Comparison of ENCODE assay signal across 28 cellular contexts in genomic region chr10:20811131-20811530, GRCh38.
A peak's percentile ranks its signal among the peaks of the same experiment; 100 is the strongest.
DNase-seq lines count a peak whose midpoint lies in the region; FAIRE-seq and TF ChIP-seq lines count a peak whose summit lies in the region.
"Had no signal": no experiment of that assay in that cellular context is flagged by ENCODE, and none has a peak within 500 bp of the region (broad histone marks: within the 10 kb centered on the region; RNA-seq: fewer than 3 reads in every experiment).

No MANE protein-coding gene starts in this region.

- no peaks in the 10 kb centered on the region for H3K9me3 Mint-ChIP-seq in nephron progenitor cell
- H3K9me3 Mint-ChIP-seq: CD4-positive, alpha-beta T cell had no signal

- H3K27ac ChIP-seq in brain microvascular endothelial cell (no peak overlapping the region), thyroid gland (no peak overlapping the region)
- H3K27ac ChIP-seq: A549; BLaER1 treated with 17β-estradiol and CSF1 and Interleukin-3, amounts not matched to agents 10 nM and 100 nM; PC-9; SJSA1 had no signal

- TF ChIP-seq CTCF in brain microvascular endothelial cell (IDR thresholded peaks at IDR 0.05; ENCODE audit: low read depth, low read length, missing control alignments) (no peak), nephron progenitor cell (IDR thresholded peaks at IDR 0.05) (no peak), D721Med (IDR thresholded peaks at IDR 0.05; ENCODE audit: insufficient read depth, missing control alignments) (no peak), thyroid gland (IDR thresholded peaks at IDR 0.05) (no peak)

- intact Hi-C loops in thyroid gland (cut with DNase I) = no loop called here

- no peaks in the 10 kb centered on the region for H3K27me3 ChIP-seq in brain microvascular endothelial cell (replicated peaks)
- H3K27me3 ChIP-seq in thyroid gland = no peaks in the 10 kb centered on the region
- H3K27me3 ChIP-seq: BLaER1 treated with 17β-estradiol and CSF1 and Interleukin-3, amounts not matched to agents 10 nM and 100 nM; SJSA1 had no signal

- H3K27me3 Mint-ChIP-seq in nephron progenitor cell (ENCODE audit: low read depth, poor library complexity) = peaks cover 3% of the 10 kb centered on the region
- H3K27me3 Mint-ChIP-seq: CD4-positive, alpha-beta T cell had no signal

- H3K27ac Mint-ChIP-seq in nephron progenitor cell = peak overlapping the region; percentile 58
- H3K27ac Mint-ChIP-seq: CD4-positive, alpha-beta T cell had no signal

- DNase-seq in brain microvascular endothelial cell (peak; percentile 3), islet precursor cell (peak; percentile 73), nephron progenitor cell (no peak), D721Med (ENCODE audit: insufficient read length, low spot score) (no peak), NOMO-1 treated with DMSO at 0.1 percent for 48 hours (lab: John Stamatoyannopoulos, UW; ENCODE audit: unreplicated experiment) (no peak), NCI-H2196 (lab: John Stamatoyannopoulos, UW; ENCODE audit: unreplicated experiment) (no peak), thyroid gland (no peak)
- DNase-seq: AML-193; CD4-positive, alpha-beta T cell; HCEC 1CT; KBM-7; MV-4-11; NCI-H1105; NCI-H1436 treated with DMSO at 0.1 percent for 48 hours; NCI-H1930; NCI-H2107; NCI-H446 treated with DMSO at 0.1 percent for 48 hours; NCI-H526; NCI-H82; NK-92 treated with Interleukin-12 subunit alpha and Interleukin-12 subunit beta, amount 100 ng/mL, for 24 hours; PC-9; Right ventricle myocardium superior; RPMI8226 had no signal

- H3K36me3 ChIP-seq in brain microvascular endothelial cell (replicated peaks) (no peaks in the 10 kb centered on the region), thyroid gland (no peaks in the 10 kb centered on the region)
- H3K36me3 ChIP-seq: BLaER1 treated with 17β-estradiol and CSF1 and Interleukin-3, amounts not matched to agents 10 nM and 100 nM; SJSA1 had no signal

- H3K4me1 Mint-ChIP-seq in nephron progenitor cell = peaks cover 4% of the 10 kb centered on the region

- H3K4me3 ChIP-seq in brain microvascular endothelial cell (ENCODE audit: low read depth, low read length) = no peak overlapping the region
- H3K4me3 ChIP-seq in thyroid gland (replicated peaks in 1 of 3) = no peak overlapping the region
- H3K4me3 ChIP-seq: A549; BLaER1 treated with 17β-estradiol and CSF1 and Interleukin-3, amounts not matched to agents 10 nM and 100 nM; PC-9; SJSA1 had no signal

- WGBS in thyroid gland, 2 donors = 74 to 76% methylated on average over 2 of the region's 2 CpGs

- no peak for TF ChIP-seq POLR2A in thyroid gland (IDR thresholded peaks at IDR 0.05)

- no peak overlapping the region for H3K4me3 Mint-ChIP-seq in nephron progenitor cell
- H3K4me3 Mint-ChIP-seq: CD4-positive, alpha-beta T cell had no signal

- in situ Hi-C loops in brain microvascular endothelial cell (cut with HindIII; ENCODE audit: low pct_ligation_motif_present, low sequenced_read_pairs) = no loop called here

- no peaks in the 10 kb centered on the region for H3K9me3 ChIP-seq in thyroid gland
- H3K9me3 ChIP-seq: A549; BLaER1 treated with 17β-estradiol and CSF1 and Interleukin-3, amounts not matched to agents 10 nM and 100 nM; SJSA1 had no signal

- no peaks in the 10 kb centered on the region for H3K4me1 ChIP-seq in thyroid gland
- H3K4me1 ChIP-seq: A549; BLaER1 treated with 17β-estradiol and CSF1 and Interleukin-3, amounts not matched to agents 10 nM and 100 nM; SJSA1 had no signal

- FAIRE-seq in D721Med (lab: Jason Lieb, UNC) = no peak
- FAIRE-seq: A549, G401.6, H1 had no signal

- no peaks in the 10 kb centered on the region for H3K36me3 Mint-ChIP-seq in nephron progenitor cell (ENCODE audit: low read depth)

Comparison
In these comparisons a context has a peak if more than half of its experiments do, and no peak if none do; other contexts are left out.
1. DNase-seq: peak in brain microvascular endothelial cell (single experiment) and islet precursor cell (single experiment); none in nephron progenitor cell (single experiment), D721Med (single experiment), NOMO-1 treated with DMSO at 0.1 percent for 48 hours (single experiment), NCI-H2196 (single experiment) and thyroid gland (0 of 2).